ENCODE assay signal across 24 cellular contexts in genomic region chr5:71829206-71829605, GRCh38.
A peak's percentile ranks its signal among the peaks of the same experiment; 100 is the strongest.
DNase-seq lines count a peak whose midpoint lies in the region.
"Had no signal": no experiment of that assay in that cellular context is flagged by ENCODE, and none has a peak within 500 bp of the region (broad histone marks: within the 10 kb centered on the region; RNA-seq: fewer than 3 reads in every experiment).

No MANE protein-coding gene starts in this region.

- WGBS in mesenchymal stem cell: 94% methylated on average over 4 of the region's 5 CpGs

- H3K18ac ChIP-seq in mesenchymal stem cell (ENCODE audit: low read depth in 1 of 2, low read length in 2 of 2): peak overlapping the region; percentile 21

- H3K4ac ChIP-seq in mesenchymal stem cell (ENCODE audit: low read depth in 1 of 2, low read length in 2 of 2): no peak overlapping the region

- no peaks in the 10 kb centered on the region for H3K4me1 ChIP-seq in mesenchymal stem cell (ENCODE audit: control insufficient read depth, insufficient read depth, low read depth, low read length)

- no peak overlapping the region for H4K8ac ChIP-seq in mesenchymal stem cell (ENCODE audit: low read length)

- no peak overlapping the region for H2BK15ac ChIP-seq in mesenchymal stem cell (ENCODE audit: low read depth, poor library complexity, severe bottlenecking)

- no peak overlapping the region for H2AK5ac ChIP-seq in mesenchymal stem cell (ENCODE audit: low read length, severe bottlenecking)

- no peak overlapping the region for H2BK5ac ChIP-seq in mesenchymal stem cell (ENCODE audit: low read depth, low read length, poor library complexity, severe bottlenecking)

- no peak overlapping the region for H2BK120ac ChIP-seq in mesenchymal stem cell (ENCODE audit: low read depth, low read length)

- H3K36me3 ChIP-seq in mesenchymal stem cell (ENCODE audit: control insufficient read depth in 1 of 2, insufficient read depth in 2 of 2, low read depth in 1 of 2, low read length in 2 of 2): no peaks in the 10 kb centered on the region
- H3K36me3 ChIP-seq: breast epithelium, left lung, ovary, right atrium auricular region had no signal

- H3K79me1 ChIP-seq in mesenchymal stem cell (replicated peaks; ENCODE audit: low read length, poor library complexity, severe bottlenecking): no peaks in the 10 kb centered on the region

- H2BK12ac ChIP-seq in mesenchymal stem cell (ENCODE audit: low read length in 2 of 2): peak overlapping the region in 1 of 2 experiments; percentile 84

- no peak overlapping the region for H2AFZ ChIP-seq in mesenchymal stem cell (ENCODE audit: low read depth, low read length)

- H3K14ac ChIP-seq in mesenchymal stem cell (ENCODE audit: low read length in 2 of 2): peak overlapping the region in 1 of 2 experiments; percentile 55

- no peaks in the 10 kb centered on the region for H3K27me3 ChIP-seq in mesenchymal stem cell (ENCODE audit: control insufficient read depth in 1 of 2, insufficient read depth in 1 of 2, low read length in 2 of 2)
- H3K27me3 ChIP-seq: breast epithelium, left lung, ovary, right atrium auricular region, testis had no signal

- no peak overlapping the region for H4K91ac ChIP-seq in mesenchymal stem cell (ENCODE audit: low read length)

- H3K27ac ChIP-seq in mesenchymal stem cell (ENCODE audit: low read length, poor library complexity, severe bottlenecking): no peak overlapping the region
- H3K27ac ChIP-seq: ovary, testis had no signal

- DNase-seq in GDM1 (lab: John Stamatoyannopoulos, UW) (peak; percentile 39), Kasumi-1 (lab: John Stamatoyannopoulos, UW) (peak; percentile 61 to 79), SKM-1 (lab: John Stamatoyannopoulos, UW; ENCODE audit: unreplicated experiment) (peak; percentile 20), mesenchymal stem cell (no peak), NCI-H510A treated with DMSO at 0.1 percent for 48 hours (lab: John Stamatoyannopoulos, UW) (no peak), DMS 273 (lab: John Stamatoyannopoulos, UW; ENCODE audit: unreplicated experiment) (no peak), AG20443 (ENCODE audit: low spot score) (no peak)
- DNase-seq: activated CD4-positive, alpha-beta T cell treated with anti-CD3 and anti-CD28 coated beads for 48 hours; activated naive CD4-positive, alpha-beta T cell; activated T-cell treated with anti-CD3 and anti-CD28 coated beads, Interleukin-2, amount 50 U/mL, for 4 hours; CD4-positive, alpha-beta T cell; DMS 273 treated with DMSO at 0.1 percent for 48 hours; effector CD8-positive, alpha-beta T cell; hypothalamus; left lung; naive thymus-derived CD4-positive, alpha-beta T cell; NCI-H526 treated with DMSO at 0.1 percent for 48 hours; ovary; stimulated activated CD4-positive, alpha-beta T cell treated with anti-CD3 and anti-CD28 coated beads, Interleukin-4, amount 100 ng/mL, for 1 hour; stimulated activated naive CD4-positive, alpha-beta T cell; T-cell; testis had no signal

- no peak overlapping the region for H3K9ac ChIP-seq in mesenchymal stem cell (ENCODE audit: low read length)

- H3K4me3 ChIP-seq in mesenchymal stem cell (ENCODE audit: insufficient read depth in 1 of 2, low read depth in 1 of 2, low read length in 2 of 2): no peak overlapping the region
- H3K4me3 ChIP-seq: breast epithelium, left lung, ovary, right atrium auricular region, testis had no signal

- H3K4me2 ChIP-seq in mesenchymal stem cell (ENCODE audit: low read length, poor library complexity, severe bottlenecking): no peak overlapping the region

- H3K9me3 ChIP-seq in mesenchymal stem cell (ENCODE audit: control insufficient read depth, low read length): peaks cover 23% of the 10 kb centered on the region
- H3K9me3 ChIP-seq: ovary, testis had no signal

- no peak overlapping the region for H3K23ac ChIP-seq in mesenchymal stem cell (ENCODE audit: low read length in 2 of 2)

Comparison
In these comparisons a context has a peak if more than half of its experiments do, and no peak if none do; other contexts are left out.
1. DNase-seq: peak in GDM1 (single experiment), Kasumi-1 (2 of 2) and SKM-1 (single experiment); none in mesenchymal stem cell (single experiment), NCI-H510A treated with DMSO at 0.1 percent for 48 hours (single experiment), DMS 273 (single experiment) and AG20443 (single experiment).